23 cellular contexts compared by ENCODE assay signal in the genomic region with DNA sequence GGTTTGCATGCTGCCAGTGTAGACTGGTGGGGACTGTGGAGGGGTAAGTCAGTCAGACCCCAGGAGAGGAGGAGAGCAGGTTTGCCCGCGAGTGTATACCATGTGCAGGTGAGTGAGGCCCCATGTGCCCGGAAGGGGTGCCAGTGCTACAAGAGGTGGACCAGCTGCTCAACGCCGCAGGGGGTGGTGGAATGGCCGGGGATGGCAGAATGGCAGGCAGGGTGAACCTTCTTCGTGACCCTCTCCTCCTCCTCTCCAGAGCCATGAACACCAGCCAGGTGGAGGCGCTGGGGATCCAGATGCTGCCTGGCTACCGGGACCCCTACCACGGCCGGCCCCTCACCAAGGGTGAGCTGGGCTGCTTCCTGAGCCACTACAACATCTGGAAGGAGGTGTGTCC.
"Had no signal": no experiment of that assay in that cellular context is flagged by ENCODE, and none has a peak within 500 bp of the region (broad histone marks: within the 10 kb centered on the region; RNA-seq: fewer than 3 reads in every experiment).

No MANE protein-coding gene starts in this region.

- H3K27ac ChIP-seq: body of pancreas, cardiac muscle cell, uterus, VCaP had no signal

- H3K4me1 ChIP-seq: body of pancreas, uterus had no signal

- H3K36me3 ChIP-seq: uterus had no signal

- H3K27me3 ChIP-seq: body of pancreas, cardiac muscle cell, uterus had no signal

- H3K4me3 ChIP-seq: body of pancreas, cardiac muscle cell, uterus had no signal

- FAIRE-seq: endometrium, islet of Langerhans, small intestine had no signal

- ATAC-seq: activated CD8-positive, alpha-beta memory T cell treated with anti-CD3 and anti-CD28 coated beads, Interleukin-2, amount 10 ng/mL, durations not matched to agents 7 days and 5 days; activated CD8-positive, alpha-beta T cell treated with anti-CD3 and anti-CD28 coated beads for 36 hours; activated naive CD8-positive, alpha-beta T cell treated with anti-CD3 and anti-CD28 coated beads, Interleukin-2, amount 50 U/mL, for 24 hours; body of pancreas; stimulated activated naive B cell treated with anti-CD40 and anti-IgM and Interleukin-4, amounts not matched to agents 10 μg/mL and 1 μg/mL and 100 μg/mL, for 72 hours had no signal

- H3K9me3 ChIP-seq: body of pancreas, uterus had no signal

- DNase-seq: activated CD4-positive, alpha-beta T cell treated with anti-CD3 and anti-CD28 coated beads, Interleukin-2, amount 10 ng/mL, durations not matched to agents 7 days and 5 days; activated CD4-positive, CD25-positive, alpha-beta regulatory T cell treated with anti-CD3 and anti-CD28 coated beads, Interleukin-2, amount 50 U/mL, for 72 hours; activated CD8-positive, alpha-beta memory T cell treated with anti-CD3 and anti-CD28 coated beads, Interleukin-2, amount 10 ng/mL, durations not matched to agents 7 days and 5 days; activated CD8-positive, alpha-beta T cell treated with anti-CD3 and anti-CD28 coated beads for 36 hours; activated gamma-delta T cell; activated naive CD4-positive, alpha-beta T cell treated with anti-CD3 and anti-CD28 coated beads, Interleukin-2, amount 50 U/mL, for 16 hours; activated naive CD8-positive, alpha-beta T cell treated with anti-CD3 and anti-CD28 coated beads, Interleukin-2, amount 50 U/mL, for 24 hours; activated T-cell treated with anti-CD3 and anti-CD28 coated beads for 4 hours; body of pancreas; cortex of kidney; erythroblast; foreskin fibroblast; mesenchymal stem cell; nucleus accumbens; small intestine; stimulated activated CD4-positive, alpha-beta T cell treated with anti-CD3 and anti-CD28 coated beads, Interleukin-2, amount 100 ng/mL, for 48 hours; stimulated activated CD8-positive, alpha-beta memory T cell treated with anti-CD3 and anti-CD28 coated beads, Interleukin-4, amount 100 ng/mL, for 48 hours; stimulated activated naive B cell treated with anti-CD40 and anti-IgM and Interleukin-4, amounts not matched to agents 10 μg/mL and 1 μg/mL and 100 μg/mL, for 72 hours; uterus had no signal
